ENCODE assay signal across 8 cellular contexts in the genomic region with DNA sequence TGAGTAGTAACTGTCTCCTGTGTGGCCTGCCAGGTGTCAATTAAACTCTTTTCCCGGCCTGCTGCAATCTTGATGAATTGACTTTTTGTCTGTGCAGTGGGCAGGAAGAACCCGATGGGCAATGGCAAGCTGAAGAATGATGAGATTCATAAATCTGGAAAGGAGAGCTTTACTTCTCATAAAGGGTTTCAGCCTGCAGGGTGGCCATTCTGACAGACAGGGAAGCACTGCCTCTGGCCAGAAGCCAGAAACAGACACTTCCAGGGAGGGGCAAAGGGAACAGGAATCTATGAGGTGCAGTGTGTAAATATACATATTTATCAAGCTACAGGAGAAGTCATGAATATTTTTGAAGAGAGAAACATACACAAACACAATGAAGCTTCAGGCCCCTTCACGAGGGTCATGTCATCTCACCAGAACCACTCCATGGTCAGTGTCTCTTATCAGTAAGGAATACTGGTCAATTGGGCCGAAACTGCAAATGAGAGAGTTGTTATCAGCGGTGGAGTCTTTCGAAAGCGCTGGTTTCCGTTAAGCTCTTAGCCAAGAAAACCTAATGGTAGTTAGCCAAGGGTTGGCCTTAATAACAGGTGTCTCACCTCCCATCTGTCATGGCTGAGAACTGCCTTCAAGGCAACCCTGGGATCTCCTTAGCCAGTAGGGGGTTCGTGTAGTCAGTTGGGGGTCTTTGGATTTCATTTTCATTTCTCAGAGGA. TPM values are rescaled to one million over a fixed set of nuclear protein-coding genes. Genes with fewer than 3 reads are reported as not detected.
A peak's percentile ranks its signal among the peaks of the same experiment; 100 is the strongest.
DNase-seq lines count a peak whose midpoint lies in the region; ATAC-seq and TF ChIP-seq lines count a peak whose summit lies in the region.

No MANE protein-coding gene starts in this region.

- H3K4me3 ChIP-seq in BJ (ENCODE audit: low read depth, low read length) (peak overlapping the region; percentile 82), Karpas-422 (ENCODE audit: low read length) (peak overlapping the region; percentile 95), brain microvascular endothelial cell (ENCODE audit: low read depth, low read length) (no peak overlapping the region)

- no peak for DNase-seq in BJ (ENCODE audit: low read depth)
- peak; percentile 43 for DNase-seq in Karpas-422
- DNase-seq in brain microvascular endothelial cell, result no peak
- DNase-seq in memory B cell (ENCODE audit: low spot score in 2 of 2), result no peak
- no peak for DNase-seq in NCI-H128 (lab: John Stamatoyannopoulos, UW; ENCODE audit: unreplicated experiment)
- DNase-seq in activated effector memory CD4-positive, alpha-beta T cell treated with anti-CD3 and anti-CD28 coated beads, Interleukin-2, amount 50 U/mL, for 16 hours, result no peak
- DNase-seq in HCEC 1CT, result no peak

- H3K9me2 ChIP-seq in Karpas-422 (replicated peaks; ENCODE audit: insufficient read depth, low read length), result no peaks in the 10 kb centered on the region

- H3K27ac Mint-ChIP-seq in memory B cell, result peak overlapping the region; percentile 98

- H3K4me2 ChIP-seq in Karpas-422 (ENCODE audit: low read depth, low read length, poor library complexity, severe bottlenecking), result peak overlapping the region; percentile 92

- H3K9me3 ChIP-seq in Karpas-422 (ENCODE audit: low read length), result 0 out of 2 replicates have a peak, but pooled peaks cover 2% of the 10 kb centered on the region

- H3K9ac ChIP-seq in Karpas-422 (ENCODE audit: low read length), result peak overlapping the region; percentile 97

- H3K27me3 Mint-ChIP-seq in memory B cell, result no peaks in the 10 kb centered on the region

- H4K20me1 ChIP-seq in Karpas-422 (ENCODE audit: insufficient read depth, low read depth, low read length), result no peaks in the 10 kb centered on the region

- peaks cover 17% of the 10 kb centered on the region for H3K4me1 Mint-ChIP-seq in memory B cell

- peaks cover 11% of the 10 kb centered on the region for H3K36me3 ChIP-seq in BJ (ENCODE audit: control insufficient read depth, insufficient read depth, low read length)
- H3K36me3 ChIP-seq in Karpas-422 (ENCODE audit: insufficient read depth, low read length), result peaks cover 4% of the 10 kb centered on the region; the same call in 1 of the 2 replicates
- peaks cover 9% of the 10 kb centered on the region for H3K36me3 ChIP-seq in brain microvascular endothelial cell (replicated peaks)

- peaks cover 14% of the 10 kb centered on the region for H3K79me2 ChIP-seq in Karpas-422 (ENCODE audit: low read length)

- H3K36me3 Mint-ChIP-seq in memory B cell, result peaks cover 6% of the 10 kb centered on the region

- in situ Hi-C loops in brain microvascular endothelial cell (cut with HindIII; ENCODE audit: low pct_ligation_motif_present, low sequenced_read_pairs), result no loop called here

- peak overlapping the region; percentile 92 for H3K4me3 Mint-ChIP-seq in memory B cell

- CTCF ChIA-PET in BJ (lab: Yijun Ruan, JAX), result no interaction called here

- TF ChIP-seq CTCF in BJ (IDR thresholded peaks at IDR 0.05; ENCODE audit: insufficient read depth, low read depth, low read length), result no peak
- TF ChIP-seq CTCF in brain microvascular endothelial cell (IDR thresholded peaks at IDR 0.05; ENCODE audit: low read depth, low read length, missing control alignments), result no peak

- H3K27me3 ChIP-seq in BJ (ENCODE audit: control insufficient read depth, insufficient read depth, low read length) (no peaks in the 10 kb centered on the region), Karpas-422 (ENCODE audit: low read length) (no peaks in the 10 kb centered on the region), brain microvascular endothelial cell (replicated peaks) (no peaks in the 10 kb centered on the region)

- peaks cover 18% of the 10 kb centered on the region for H3K4me1 ChIP-seq in Karpas-422 (ENCODE audit: low read length)

- no peak overlapping the region for H2AFZ ChIP-seq in Karpas-422 (ENCODE audit: low read length)

- ATAC-seq in memory B cell (ENCODE audit: low read depth) (no peak), HG03571 (IDR thresholded peaks at IDR 0.05; ENCODE audit: unreplicated experiment) (no peak)

- POLR2A ChIA-PET in BJ (lab: Charles Lee), result interaction anchor here (0.6 kb wide), 1 partner anchor 24 kb away, joined by 3 read pairs; no protein-coding TSS in a partner anchor

- H3K27ac ChIP-seq in Karpas-422 (ENCODE audit: low read length) (peak overlapping the region; percentile 93), brain microvascular endothelial cell (peak overlapping the region; percentile 98)

- no peaks in the 10 kb centered on the region for H3K9me3 Mint-ChIP-seq in memory B cell

RNA-seq across cellular contexts. Expression of gene NARF, which starts 1.3 kb away (rescaled TPM):
- polyA plus RNA-seq in BJ (2011; rRNA removed), result 68.5 and 75.5 TPM in 2 replicates
- 24.8 and 26.8 TPM in 2 replicates for polyA minus RNA-seq in BJ (2011; rRNA and poly(A)+ RNA removed)
- 43.3 and 53.5 TPM in 2 replicates for total RNA-seq in Karpas-422 (2014; rRNA removed; shearing (Covaris generic); ENCODE audit: low replicate concordance)

RNA-seq across cellular contexts. Expression of gene CYBC1, which starts 6.7 kb away (rescaled TPM):
- 84.0 and 118 TPM in 2 replicates for polyA plus RNA-seq in BJ (2011; rRNA removed)
- 42.9 and 73.5 TPM in 2 replicates for polyA minus RNA-seq in BJ (2011; rRNA and poly(A)+ RNA removed)
- 92.4 and 147 TPM in 2 replicates for total RNA-seq in Karpas-422 (2014; rRNA removed; shearing (Covaris generic); ENCODE audit: low replicate concordance)

RNA-seq across cellular contexts. Expression of gene OGFOD3, which starts 38.8 kb away (rescaled TPM):
- polyA plus RNA-seq in BJ (2011; rRNA removed), result 21.3 and 37.9 TPM in 2 replicates
- polyA minus RNA-seq in BJ (2011; rRNA and poly(A)+ RNA removed), result 16.2 and 27.7 TPM in 2 replicates
- total RNA-seq in Karpas-422 (2014; rRNA removed; shearing (Covaris generic); ENCODE audit: low replicate concordance), result 14.8 and 17.9 TPM in 2 replicates

RNA-seq across cellular contexts. Expression of gene HEXD, which starts 39.1 kb away (rescaled TPM):
- 8.5 and 8.9 TPM in 2 replicates for polyA plus RNA-seq in BJ (2011; rRNA removed)
- 2.3 and 8.4 TPM in 2 replicates for polyA minus RNA-seq in BJ (2011; rRNA and poly(A)+ RNA removed)
- 21.7 and 55.7 TPM in 2 replicates for total RNA-seq in Karpas-422 (2014; rRNA removed; shearing (Covaris generic); ENCODE audit: low replicate concordance)
